In the genomic region with DNA sequence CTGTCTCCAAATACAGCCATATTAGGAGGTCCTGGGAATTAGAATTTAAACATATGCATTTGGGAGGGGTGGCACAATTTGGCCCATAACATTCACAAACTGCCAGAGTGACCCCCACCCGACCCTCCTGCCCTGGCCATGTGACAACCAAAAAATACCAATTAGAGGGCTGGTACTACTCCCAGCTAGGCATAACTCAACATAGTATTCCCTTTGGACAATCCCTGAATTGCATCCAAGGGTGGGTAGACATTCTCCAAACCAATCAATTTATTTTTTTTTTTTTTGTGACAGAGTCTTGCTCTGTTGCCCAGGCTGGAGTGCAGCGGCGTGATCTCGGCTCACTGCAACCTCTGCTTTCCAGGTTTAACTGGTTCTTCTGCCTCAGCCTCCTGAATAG, we compare ENCODE assay signal across 26 cellular contexts. TPM values are rescaled to one million over a fixed set of nuclear protein-coding genes. Genes with fewer than 3 reads are reported as not detected.
"Had no signal": no experiment of that assay in that cellular context is flagged by ENCODE, and none has a peak within 500 bp of the region (broad histone marks: within the 10 kb centered on the region; RNA-seq: fewer than 3 reads in every experiment).

No MANE protein-coding gene starts in this region.

- H3K4me3 ChIP-seq: MG63, Peyer's patch, SJCRH30 had no signal

- H3K27me3 Mint-ChIP-seq: activated CD4-positive, alpha-beta T cell treated with anti-CD3 and anti-CD28 coated beads, Interleukin-2, amount 10 ng/mL, durations not matched to agents 24 days and 14 days had no signal

- H3K4me1 ChIP-seq: SJCRH30 had no signal

- H3K4me1 Mint-ChIP-seq: activated CD4-positive, alpha-beta T cell treated with anti-CD3 and anti-CD28 coated beads, Interleukin-2, amount 10 ng/mL, durations not matched to agents 24 days and 14 days; brain; central memory CD8-positive, alpha-beta T cell had no signal

- H3K36me3 Mint-ChIP-seq: brain had no signal

- DNase-seq: activated CD4-positive, alpha-beta T cell treated with anti-CD3 and anti-CD28 coated beads, Interleukin-2, amount 10 ng/mL, durations not matched to agents 24 days and 14 days; activated CD4-positive, alpha-beta T cell treated with anti-CD3 and anti-CD28 coated beads, Interleukin-2, amount 50 U/mL, for 48 hours; activated CD4-positive, CD25-positive, alpha-beta regulatory T cell treated with anti-CD3 and anti-CD28 coated beads, Interleukin-2, amount 50 U/mL, for 72 hours; activated effector memory CD4-positive, alpha-beta T cell treated with anti-CD3 and anti-CD28 coated beads, Interleukin-2, amount 50 U/mL, for 16 hours; activated naive CD4-positive, alpha-beta T cell treated with anti-CD3 and anti-CD28 coated beads for 36 hours; activated T-cell treated with anti-CD3 and anti-CD28 coated beads, Interleukin-2, amount 50 U/mL, for 4 hours; amygdala; MG63; NCI-H1105; NCI-H1436; NCI-H1694 treated with DMSO at 0.1 percent for 48 hours; NCI-H2029 treated with DMSO at 0.1 percent for 48 hours; NCI-H345; NCI-H510A; NCI-H526 treated with DMSO at 0.1 percent for 48 hours; NCI-H82; Right ventricle myocardium superior; SJCRH30; SK-N-SH had no signal

- ATAC-seq: activated T-cell treated with anti-CD3 and anti-CD28 coated beads, Interleukin-2, amount 50 U/mL, for 4 hours had no signal

- H3K9me3 ChIP-seq: MG63, Peyer's patch, SJCRH30, SK-N-SH had no signal

- FAIRE-seq: astrocyte had no signal

- H3K4me3 Mint-ChIP-seq: activated CD4-positive, alpha-beta T cell treated with anti-CD3 and anti-CD28 coated beads, Interleukin-2, amount 10 ng/mL, durations not matched to agents 24 days and 14 days; activated naive CD8-positive, alpha-beta T cell; activated T-cell treated with anti-CD3 and anti-CD28 coated beads, Interleukin-2, amount 50 U/mL, for 4 hours; brain; central memory CD8-positive, alpha-beta T cell; T-helper 1 cell treated with Interleukin-12 subunit alpha and Interleukin-12 subunit beta and Interleukin-4 antibody, amounts not matched to agents 30 μg/mL and 1 μg/mL, for 36 hours had no signal

- H3K9me3 Mint-ChIP-seq: activated naive CD4-positive, alpha-beta T cell treated with anti-CD3 and anti-CD28 coated beads for 36 hours; activated T-cell treated with anti-CD3 and anti-CD28 coated beads, Interleukin-2, amount 50 U/mL, for 4 hours; central memory CD8-positive, alpha-beta T cell had no signal

- H3K36me3 ChIP-seq: MG63, Peyer's patch, SJCRH30 had no signal

- H3K4me2 ChIP-seq: SK-N-SH had no signal

- H3K27ac ChIP-seq: RWPE1, SJCRH30 had no signal

- H3K27me3 ChIP-seq: MG63, Peyer's patch, SJCRH30 had no signal

- H3K27ac Mint-ChIP-seq: activated CD4-positive, alpha-beta T cell treated with anti-CD3 and anti-CD28 coated beads, Interleukin-2, amount 10 ng/mL, durations not matched to agents 24 days and 14 days; activated naive CD4-positive, alpha-beta T cell treated with anti-CD3 and anti-CD28 coated beads for 36 hours; activated naive CD8-positive, alpha-beta T cell; brain; T-helper 1 cell treated with Interleukin-12 subunit alpha and Interleukin-12 subunit beta and Interleukin-4 antibody, amounts not matched to agents 30 μg/mL and 1 μg/mL, for 36 hours had no signal

- H3K9ac ChIP-seq: SK-N-SH had no signal

RNA-seq across cellular contexts. Expression of gene CLEC17A, which starts 29.8 kb away (rescaled TPM):
- total RNA-seq: activated CD4-positive, alpha-beta T cell treated with anti-CD3 and anti-CD28 coated beads, Interleukin-2, amount 10 ng/mL, durations not matched to agents 24 days and 14 days; Right ventricle myocardium superior had no signal
- polyA plus RNA-seq: SK-N-SH had no signal
